ENCODE assay signal across 9 cellular contexts in genomic region chr17:38731526-38732294, GRCh38. TPM values are rescaled to one million over a fixed set of nuclear protein-coding genes. Genes with fewer than 3 reads are reported as not detected.
DNase-seq lines count a peak whose midpoint lies in the region; ATAC-seq, FAIRE-seq and TF ChIP-seq lines count a peak whose summit lies in the region.
"Had no signal": no experiment of that assay in that cellular context is flagged by ENCODE, and none has a peak within 500 bp of the region (broad histone marks: within the 10 kb centered on the region; RNA-seq: fewer than 3 reads in every experiment).

No MANE protein-coding gene starts in this region.

- CTCF ChIA-PET in GM12878 (lab: Yijun Ruan, JAX): interaction anchor here (0.6 to 3.3 kb wide), 15 partner anchors 12 to 174 kb away, joined by 3 to 56 read pairs (median 4); partner anchors contain the start of genes EPOP, PCGF2 and PIP4K2B

- ATAC-seq in GM12878: no peak
- no peak for ATAC-seq in HG03039 (IDR thresholded peaks at IDR 0.05; ENCODE audit: unreplicated experiment)
- no peak for ATAC-seq in HG03457 (IDR thresholded peaks at IDR 0.05; ENCODE audit: unreplicated experiment)

- DNase-seq in HL-60 (ENCODE audit: low read depth in 1 of 2, low spot score in 1 of 2) (peak in 1 of 2 experiments; percentile 51), GM12878 (ENCODE audit: low read depth, low spot score) (no peak), mesothelial cell of epicardium (ENCODE audit: low spot score in 2 of 2, unreplicated experiment in 2 of 2) (no peak), H54 (ENCODE audit: insufficient read length, low spot score) (no peak)
- DNase-seq in effector CD4-positive, alpha-beta T cell: no peak

- H3K9me3 ChIP-seq in GM12878 (replicated peaks; ENCODE audit: control insufficient read depth, insufficient read depth, low read length): no peaks in the 10 kb centered on the region; the same call in 2 of the 3 replicates

- H3K27ac Mint-ChIP-seq in mesothelial cell of epicardium: peak overlapping the region; percentile 34

- no peaks in the 10 kb centered on the region for H3K9me3 Mint-ChIP-seq in mesothelial cell of epicardium

- WGBS in GM12878 (ENCODE audit: insufficient coverage, insufficient replicate concordance, low lambda C conversion rate, missing lambda C conversion rate): 91% methylated on average over 8 of the region's 8 CpGs

- peak overlapping the region; percentile 82 for H3K4me3 Mint-ChIP-seq in mesothelial cell of epicardium

- SMC1A ChIA-PET in GM12878 (lab: Charles Lee; ENCODE audit: uncharacterized antibody, unreplicated experiment): interaction anchor here (1.1 to 2.3 kb wide), 4 partner anchors 52 to 174 kb away, joined by 3 to 27 read pairs (median 4); no protein-coding TSS in a partner anchor

- intact Hi-C loops in GM12878 (cut with micrococcal nuclease; ENCODE audit: unreplicated experiment): loop anchor here (2.0 kb wide), 1 partner anchor 29 kb away; no protein-coding TSS in a partner anchor

- FAIRE-seq in GM12878 (lab: Jason Lieb, UNC) (no peak), H54 (lab: Jason Lieb, UNC) (no peak)
- FAIRE-seq: TTC549 had no signal

- peaks cover 37% of the 10 kb centered on the region for H3K4me1 ChIP-seq in GM12878 (ENCODE audit: control insufficient read depth, insufficient read depth, low read length)

- H3K79me2 ChIP-seq in GM12878 (ENCODE audit: control insufficient read depth, insufficient read depth, low read length): peaks cover 13% of the 10 kb centered on the region

- H4K20me1 ChIP-seq in GM12878 (ENCODE audit: control insufficient read depth, insufficient read depth): no peaks in the 10 kb centered on the region

- H3K27me3 ChIP-seq in HL-60 (ENCODE audit: insufficient read depth, poor library complexity, severe bottlenecking) (no peaks in the 10 kb centered on the region), GM12878 (replicated peaks in 1 of 2; ENCODE audit: control insufficient read depth in 2 of 2, insufficient read depth in 2 of 2, low read length in 1 of 2) (no peaks in the 10 kb centered on the region)

- peaks cover 13% of the 10 kb centered on the region for H3K4me1 Mint-ChIP-seq in mesothelial cell of epicardium

- BruUV-seq in GM12878 (replicated peaks; lab: Mats Ljungman, UMichigan): no TSS peak

- TF ChIP-seq RAD21 in GM12878 (IDR thresholded peaks at IDR 0.05; ENCODE audit: insufficient read depth, low read depth, low read length): no peak

- H3K27ac ChIP-seq in 22Rv1: peak overlapping the region; percentile 95
- H3K27ac ChIP-seq in HL-60 (replicated peaks): 0 out of 2 replicates have a peak overlapping the region, but pooled peaks have one; percentile 3
- H3K27ac ChIP-seq in GM12878 (ENCODE audit: control insufficient read depth, insufficient read depth): no peak overlapping the region

- RAD21 ChIA-PET in GM12878 (lab: Charles Lee; ENCODE audit: unreplicated experiment): interaction anchor here (0.8 to 3.6 kb wide), 4 partner anchors 20 to 174 kb away, joined by 3 to 32 read pairs (median 12); partner anchors contain the start of genes EPOP, MLLT6 and PSMB3

- TF ChIP-seq CTCF in 22Rv1 (IDR thresholded peaks at IDR 0.05) (no peak), HL-60 (IDR thresholded peaks at IDR 0.05; ENCODE audit: insufficient read depth, low read length) (no peak), GM12878 (IDR thresholded peaks at IDR 0.05 in 2 of 3, conservative IDR thresholded peaks at IDR 0.05 in 1 of 3; ENCODE audit: control insufficient read depth in 2 of 3, extremely low read depth in 1 of 3, insufficient read depth in 1 of 3, low read depth in 3 of 3, low read length in 3 of 3) (no peak), mesothelial cell of epicardium (IDR thresholded peaks at IDR 0.05; ENCODE audit: unreplicated experiment) (no peak)

- POLR2A ChIA-PET in GM12878 (lab: Charles Lee): interaction anchor here (0.5 to 2.1 kb wide), 5 partner anchors 25 to 665 kb away, joined by 3 to 19 read pairs (median 4); partner anchors contain the start of gene EPOP

- no peaks in the 10 kb centered on the region for H3K27me3 Mint-ChIP-seq in mesothelial cell of epicardium (ENCODE audit: low read depth)

- peak overlapping the region; percentile 73; the same call in 1 of the 2 replicates for H3K9ac ChIP-seq in GM12878 (ENCODE audit: control insufficient read depth, insufficient read depth, low read length)

- H2AFZ ChIP-seq in GM12878 (ENCODE audit: control insufficient read depth, low read depth, low read length): no peak overlapping the region

- H3K36me3 ChIP-seq in GM12878 (ENCODE audit: control insufficient read depth in 2 of 2, insufficient read depth in 2 of 2, low read length in 1 of 2): peaks cover 0 to 12% of the 10 kb centered on the region in 2 experiments; a peak in 3 of 4 replicates

- in situ Hi-C loops in GM12878 (cut with MboI): loop anchor here (5.0 kb wide), 1 partner anchor 54 kb away; no protein-coding TSS in a partner anchor

- H3K4me3 ChIP-seq in HL-60 (replicated peaks; ENCODE audit: insufficient read depth, low read length) (peak overlapping the region; percentile 81; the same call in 1 of the 2 replicates), GM12878 (peak overlapping the region; percentile 90)

- peaks cover 4% of the 10 kb centered on the region for H3K36me3 Mint-ChIP-seq in mesothelial cell of epicardium

- TF ChIP-seq POLR2A in GM12878 (IDR thresholded peaks at IDR 0.05; ENCODE audit: low read depth, low read length) (no peak), H54 (IDR thresholded peaks at IDR 0.05; ENCODE audit: low read depth, low read length) (no peak)

- no peak for TF ChIP-seq EP300 in GM12878 (IDR thresholded peaks at IDR 0.05; ENCODE audit: borderline replicate concordance in 1 of 2, control insufficient read depth in 1 of 2, low read depth in 2 of 2, low read length in 2 of 2)

- H3K4me2 ChIP-seq in GM12878 (ENCODE audit: control insufficient read depth, insufficient read depth): peak overlapping the region; percentile 95

RNA-seq across cellular contexts. Expression of gene CISD3, which starts 1.6 kb away (rescaled TPM):
- 1.1 and 2.4 TPM in 2 replicates for total RNA-seq in GM12878 (2013; cell fraction: nucleolus; rRNA removed)
- total RNA-seq in GM12878 (2014; rRNA removed) (6.7 and 9.0 TPM in 2 replicates), GM12878 (2014; rRNA removed; fragmentation: Illumina TruSeq; extraction: Trizol) (4.3 and 7.3 TPM in 2 replicates), GM12878 (2021) (25.4 and 28.5 TPM in 2 replicates), mesothelial cell of epicardium (4.6 to 5.6 TPM (median 5.1 TPM) in 3 replicates)
- 2.6 TPM for polyA plus RNA-seq in GM12878 (2011; ENCODE audit: low read depth)
- polyA plus RNA-seq in GM12878 (2011; rRNA removed) (3.9 and 6.0 TPM in 2 replicates), GM12878 (2014; fragmentation: Illumina TruSeq; extraction: Trizol) (2.9 and 4.3 TPM in 2 replicates), GM12878 (2014; fragmentation: Nextera tagmentation; extraction: Ambion mirVana) (1 to 10 TPM; 2.6 to 5.3 TPM), GM12878 (2014; rRNA removed) (23.5 and 24.1 TPM in 2 replicates), GM12878 (2016; fragmentation: Nextera tagmentation; extraction: Ambion mirVana) (10 to 100 TPM; 34.1 to 38.1 TPM)
- polyA plus RNA-seq in GM12878 (2011; cell fraction: cytosol; rRNA removed): 3.7 and 9.2 TPM in 2 replicates
- 3.8 and 5.0 TPM in 2 replicates for polyA plus RNA-seq in GM12878 (2011; cell fraction: nucleus; rRNA removed)
- polyA plus RNA-seq in GM12878 (2012): 5.9 and 6.7 TPM in 2 replicates
- polyA minus RNA-seq in GM12878 (2011; rRNA and poly(A)+ RNA removed): 1.0 and 2.7 TPM in 2 replicates
- 0.83 and 1.1 TPM in 2 replicates for polyA minus RNA-seq in GM12878 (2011; cell fraction: cytosol; rRNA and poly(A)+ RNA removed)
- polyA minus RNA-seq in GM12878 (2011; cell fraction: nucleus; rRNA and poly(A)+ RNA removed): 2.2 and 2.7 TPM in 2 replicates

RNA-seq across cellular contexts. Expression of gene PCGF2, which starts 16.4 kb away (rescaled TPM):
- 12.2 and 12.6 TPM in 2 replicates for total RNA-seq in GM12878 (2013; cell fraction: nucleolus; rRNA removed)
- total RNA-seq in GM12878 (2014; rRNA removed) (3.7 and 4.5 TPM in 2 replicates), GM12878 (2014; rRNA removed; fragmentation: Illumina TruSeq; extraction: Trizol) (2.7 and 3.1 TPM in 2 replicates), GM12878 (2021) (35.6 and 40.4 TPM in 2 replicates), mesothelial cell of epicardium (83.3 to 95.8 TPM (median 91.9 TPM) in 3 replicates)
- 4.3 TPM for polyA plus RNA-seq in GM12878 (2011; ENCODE audit: low read depth)
- polyA plus RNA-seq in GM12878 (2011; rRNA removed) (7.9 and 15.1 TPM in 2 replicates), GM12878 (2014; fragmentation: Illumina TruSeq; extraction: Trizol) (6.4 and 10.1 TPM in 2 replicates), GM12878 (2014; fragmentation: Nextera tagmentation; extraction: Ambion mirVana) (1 to 10 TPM; 3.1 to 9.8 TPM), GM12878 (2014; rRNA removed) (14.2 and 15.5 TPM in 2 replicates), GM12878 (2016; fragmentation: Nextera tagmentation; extraction: Ambion mirVana) (1 to 10 TPM; 3.0 to 4.1 TPM)
- polyA plus RNA-seq in GM12878 (2011; cell fraction: cytosol; rRNA removed): 19.1 and 22.0 TPM in 2 replicates
- 63.1 and 79.6 TPM in 2 replicates for polyA plus RNA-seq in GM12878 (2011; cell fraction: nucleus; rRNA removed)
- polyA plus RNA-seq in GM12878 (2012): 12.7 TPM in 2 replicates
- 9.5 and 13.7 TPM in 2 replicates for polyA minus RNA-seq in GM12878 (2011; rRNA and poly(A)+ RNA removed)
- 16.6 and 20.1 TPM in 2 replicates for polyA minus RNA-seq in GM12878 (2011; cell fraction: cytosol; rRNA and poly(A)+ RNA removed)
- 6.2 and 14.6 TPM in 2 replicates for polyA minus RNA-seq in GM12878 (2011; cell fraction: nucleus; rRNA and poly(A)+ RNA removed)

RNA-seq across cellular contexts. Expression of gene PSMB3, which starts 20.8 kb away (rescaled TPM):
- 29.4 and 31.3 TPM in 2 replicates for total RNA-seq in GM12878 (2013; cell fraction: nucleolus; rRNA removed)
- total RNA-seq in GM12878 (2014; rRNA removed) (420 and 425 TPM in 2 replicates), GM12878 (2014; rRNA removed; fragmentation: Illumina TruSeq; extraction: Trizol) (331 and 348 TPM in 2 replicates), GM12878 (2021) (298 and 300 TPM in 2 replicates), mesothelial cell of epicardium (107 to 121 TPM (median 115 TPM) in 3 replicates)
- polyA plus RNA-seq in GM12878 (2011; ENCODE audit: low read depth): 132 TPM
- polyA plus RNA-seq in GM12878 (2011; rRNA removed) (295 and 448 TPM in 2 replicates), GM12878 (2014; fragmentation: Illumina TruSeq; extraction: Trizol) (277 and 353 TPM in 2 replicates), GM12878 (2014; fragmentation: Nextera tagmentation; extraction: Ambion mirVana) (1,000 to 10,000 TPM; 1,622 to 2,130 TPM), GM12878 (2014; rRNA removed) (499 and 533 TPM in 2 replicates), GM12878 (2016; fragmentation: Nextera tagmentation; extraction: Ambion mirVana) (100 to 1,000 TPM; 612 to 643 TPM)
- 846 and 874 TPM in 2 replicates for polyA plus RNA-seq in GM12878 (2011; cell fraction: cytosol; rRNA removed)
- polyA plus RNA-seq in GM12878 (2011; cell fraction: nucleus; rRNA removed): 298 and 385 TPM in 2 replicates
- 170 and 184 TPM in 2 replicates for polyA plus RNA-seq in GM12878 (2012)
- polyA minus RNA-seq in GM12878 (2011; rRNA and poly(A)+ RNA removed): 289 and 473 TPM in 2 replicates
- 93.5 and 120 TPM in 2 replicates for polyA minus RNA-seq in GM12878 (2011; cell fraction: cytosol; rRNA and poly(A)+ RNA removed)
- polyA minus RNA-seq in GM12878 (2011; cell fraction: nucleus; rRNA and poly(A)+ RNA removed): 44.1 and 76.5 TPM in 2 replicates

RNA-seq across cellular contexts. Expression of gene MLLT6, which starts 26.6 kb away (rescaled TPM):
- 281 and 323 TPM in 2 replicates for total RNA-seq in GM12878 (2013; cell fraction: nucleolus; rRNA removed)
- total RNA-seq in GM12878 (2014; rRNA removed): 44.2 and 46.0 TPM in 2 replicates
- 29.0 and 31.2 TPM in 2 replicates for total RNA-seq in GM12878 (2014; rRNA removed; fragmentation: Illumina TruSeq; extraction: Trizol)
- 89.0 and 105 TPM in 2 replicates for total RNA-seq in GM12878 (2021)
- polyA plus RNA-seq in GM12878 (2011; ENCODE audit: low read depth): 26.0 TPM
- polyA plus RNA-seq in GM12878 (2011; rRNA removed): 33.8 and 47.5 TPM in 2 replicates
- polyA plus RNA-seq in GM12878 (2011; cell fraction: cytosol; rRNA removed): 31.7 and 44.9 TPM in 2 replicates
- polyA plus RNA-seq in GM12878 (2011; cell fraction: nucleus; rRNA removed): 244 and 265 TPM in 2 replicates
- polyA plus RNA-seq in GM12878 (2012): 55.5 and 60.9 TPM in 2 replicates
- 35.2 and 43.6 TPM in 2 replicates for polyA plus RNA-seq in GM12878 (2014; fragmentation: Illumina TruSeq; extraction: Trizol)
- 1 to 10 TPM; 4.8 to 4.9 TPM for polyA plus RNA-seq in GM12878 (2014; fragmentation: Nextera tagmentation; extraction: Ambion mirVana)
- polyA plus RNA-seq in GM12878 (2014; rRNA removed): 75.7 and 82.4 TPM in 2 replicates
- polyA plus RNA-seq in GM12878 (2016; fragmentation: Nextera tagmentation; extraction: Ambion mirVana): 1 to 10 TPM; 7.2 to 8.2 TPM
- 59.4 and 104 TPM in 2 replicates for polyA minus RNA-seq in GM12878 (2011; rRNA and poly(A)+ RNA removed)
- 30.6 and 31.9 TPM in 2 replicates for polyA minus RNA-seq in GM12878 (2011; cell fraction: cytosol; rRNA and poly(A)+ RNA removed)
- polyA minus RNA-seq in GM12878 (2011; cell fraction: nucleus; rRNA and poly(A)+ RNA removed): 72.8 and 128 TPM in 2 replicates
- total RNA-seq in mesothelial cell of epicardium: 171 to 184 TPM (median 178 TPM) in 3 replicates

RNA-seq across cellular contexts. Expression of gene EPOP, which starts 57.0 kb away (rescaled TPM):
- 2.3 and 2.9 TPM in 2 replicates for total RNA-seq in GM12878 (2013; cell fraction: nucleolus; rRNA removed)
- total RNA-seq in GM12878 (2014; rRNA removed) (4.8 and 5.0 TPM in 2 replicates), GM12878 (2014; rRNA removed; fragmentation: Illumina TruSeq; extraction: Trizol) (3.3 and 3.6 TPM in 2 replicates), GM12878 (2021) (9.0 and 9.7 TPM in 2 replicates), mesothelial cell of epicardium (3.7 to 4.0 TPM (median 3.8 TPM) in 3 replicates)
- 1.6 TPM for polyA plus RNA-seq in GM12878 (2011; ENCODE audit: low read depth)
- polyA plus RNA-seq in GM12878 (2011; rRNA removed) (7.7 and 8.2 TPM in 2 replicates), GM12878 (2014; fragmentation: Illumina TruSeq; extraction: Trizol) (3.9 and 4.0 TPM in 2 replicates), GM12878 (2014; fragmentation: Nextera tagmentation; extraction: Ambion mirVana) (1 to 10 TPM in 1 of 2 experiments, under 1 TPM in 1; 0.53 to 1.4 TPM), GM12878 (2014; rRNA removed) (5.9 and 6.3 TPM in 2 replicates), GM12878 (2016; fragmentation: Nextera tagmentation; extraction: Ambion mirVana) (1 to 10 TPM; 1.6 to 2.2 TPM)
- 8.4 and 11.0 TPM in 2 replicates for polyA plus RNA-seq in GM12878 (2011; cell fraction: cytosol; rRNA removed)
- 6.4 and 8.4 TPM in 2 replicates for polyA plus RNA-seq in GM12878 (2011; cell fraction: nucleus; rRNA removed)
- 5.3 and 5.8 TPM in 2 replicates for polyA plus RNA-seq in GM12878 (2012)
- polyA minus RNA-seq in GM12878 (2011; rRNA and poly(A)+ RNA removed): 5.6 and 8.5 TPM in 2 replicates
- 5.2 and 7.2 TPM in 2 replicates for polyA minus RNA-seq in GM12878 (2011; cell fraction: cytosol; rRNA and poly(A)+ RNA removed)
- polyA minus RNA-seq in GM12878 (2011; cell fraction: nucleus; rRNA and poly(A)+ RNA removed): 3.0 and 4.8 TPM in 2 replicates
